ENCODE assay signal across 1 cellular context in genomic region chr1:160399544-160400283, GRCh38.
TF ChIP-seq lines count a peak whose summit lies in the region.

No MANE protein-coding gene starts in this region.

TF ChIP-seq in SK-N-SH treated with all-trans-retinoic acid at 6 μM for 48 hours, 23 proteins besides CTCF, POLR2A, EP300 and RAD21 (continued from another document):
- TF ChIP-seq POU6F1 (CRISPR knock-in tag; IDR thresholded peaks at IDR 0.05; ENCODE audit: borderline replicate concordance, low read depth) (no peak), PPARA (CRISPR knock-in tag; IDR thresholded peaks at IDR 0.05; ENCODE audit: borderline replicate concordance) (no peak), CSRNP3 (CRISPR knock-in tag; IDR thresholded peaks at IDR 0.05) (no peak)
